Comparison of ENCODE assay signal across 17 cellular contexts in genomic region chr9:21778300-21778699, GRCh38. TPM values are rescaled to one million over a fixed set of nuclear protein-coding genes. Genes with fewer than 3 reads are reported as not detected.
A peak's percentile ranks its signal among the peaks of the same experiment; 100 is the strongest.
DNase-seq lines count a peak whose midpoint lies in the region; ATAC-seq, FAIRE-seq and TF ChIP-seq lines count a peak whose summit lies in the region.
"Had no signal": no experiment of that assay in that cellular context is flagged by ENCODE, and none has a peak within 500 bp of the region (broad histone marks: within the 10 kb centered on the region; RNA-seq: fewer than 3 reads in every experiment).

No MANE protein-coding gene starts in this region.

- H3K9me1 ChIP-seq in keratinocyte (ENCODE audit: control insufficient read depth, extremely low read depth, insufficient read depth, low read length) = no peaks in the 10 kb centered on the region

- H3K36me3 ChIP-seq in keratinocyte (ENCODE audit: control insufficient read depth in 2 of 2, extremely low read depth in 1 of 2, insufficient read depth in 2 of 2, low read length in 2 of 2) = no peaks in the 10 kb centered on the region
- H3K36me3 ChIP-seq in Karpas-422 (ENCODE audit: insufficient read depth, low read length) = no peaks in the 10 kb centered on the region
- H3K36me3 ChIP-seq: esophagus squamous epithelium had no signal

- H3K4me3 Mint-ChIP-seq in activated CD8-positive, alpha-beta T cell treated with anti-CD3 and anti-CD28 coated beads for 36 hours = no peak overlapping the region
- H3K4me3 Mint-ChIP-seq: activated T-cell treated with anti-CD3 and anti-CD28 coated beads, Interleukin-2, amount 50 U/mL, for 24 hours; neural crest cell; stimulated activated naive B cell treated with anti-CD40 and anti-IgM and Interleukin-4, amounts not matched to agents 10 μg/mL and 1 μg/mL and 100 μg/mL, for 72 hours had no signal

- CTCF ChIA-PET in activated CD8-positive, alpha-beta T cell treated with anti-CD3 and anti-CD28 coated beads for 36 hours (lab: Charles Lee) = interaction anchor here (1.2 to 1.9 kb wide), 3 partner anchors 10 to 542 kb away, joined by 3 to 7 read pairs (median 4); no protein-coding TSS in a partner anchor

- H3K4me3 ChIP-seq in keratinocyte (ENCODE audit: control insufficient read depth in 2 of 3, extremely low read depth in 1 of 3, insufficient read depth in 2 of 3, low read depth in 1 of 3, low read length in 3 of 3) = no peak overlapping the region
- no peak overlapping the region for H3K4me3 ChIP-seq in Karpas-422 (ENCODE audit: low read length)
- H3K4me3 ChIP-seq: esophagus squamous epithelium had no signal

- H3K4me2 ChIP-seq in keratinocyte (ENCODE audit: control insufficient read depth, extremely low read depth, insufficient read depth, low read depth, low read length) = peak overlapping the region; percentile 49
- H3K4me2 ChIP-seq in Karpas-422 (ENCODE audit: low read depth, low read length, poor library complexity, severe bottlenecking) = no peak overlapping the region

- dilution Hi-C loops in keratinocyte (cut with MboI; ENCODE audit: extremely low pct_ligation_motif_present, low sequenced_read_pairs) = loop anchor here (25.0 kb wide), 1 partner anchor 216 kb away; no protein-coding TSS in a partner anchor

- DNase-seq in CD1c-positive myeloid dendritic cell (ENCODE audit: extremely low spot score) (peak; percentile 8), HT1080 (ENCODE audit: low read depth) (peak; percentile 25), keratinocyte (ENCODE audit: low read depth, low spot score) (no peak), NCI-H1930 (lab: John Stamatoyannopoulos, UW) (no peak), Karpas-422 (no peak), left colon (no peak)
- no peak for DNase-seq in activated CD8-positive, alpha-beta T cell treated with anti-CD3 and anti-CD28 coated beads for 36 hours
- DNase-seq: activated T-cell treated with anti-CD3 and anti-CD28 coated beads, Interleukin-2, amount 50 U/mL, for 24 hours; amygdala; esophagus squamous epithelium; NCI-H1436; NCI-H446; OCI-M1; right cardiac atrium; stimulated activated naive B cell treated with anti-CD40 and anti-IgM and Interleukin-4, amounts not matched to agents 10 μg/mL and 1 μg/mL and 100 μg/mL, for 72 hours had no signal

- FAIRE-seq in keratinocyte (lab: Jason Lieb, UNC) = peak; percentile 5

- H3K4me1 ChIP-seq in keratinocyte (ENCODE audit: control insufficient read depth, extremely low read depth, insufficient read depth, low read length) (peaks cover 26% of the 10 kb centered on the region), Karpas-422 (ENCODE audit: low read length) (no peaks in the 10 kb centered on the region)

- ATAC-seq in activated CD8-positive, alpha-beta T cell treated with anti-CD3 and anti-CD28 coated beads for 36 hours = peak; percentile 27
- ATAC-seq in GM21526 (IDR thresholded peaks at IDR 0.05; ENCODE audit: low FRiP score, unreplicated experiment) (no peak), left colon (no peak)
- ATAC-seq: right cardiac atrium; stimulated activated naive B cell treated with anti-CD40 and anti-IgM and Interleukin-4, amounts not matched to agents 10 μg/mL and 1 μg/mL and 100 μg/mL, for 72 hours had no signal

- H3K36me3 Mint-ChIP-seq in activated CD8-positive, alpha-beta T cell treated with anti-CD3 and anti-CD28 coated beads for 36 hours (ENCODE audit: low read depth) = no peaks in the 10 kb centered on the region
- H3K36me3 Mint-ChIP-seq: stimulated activated naive B cell treated with anti-CD40 and anti-IgM and Interleukin-4, amounts not matched to agents 10 μg/mL and 1 μg/mL and 100 μg/mL, for 72 hours had no signal

- H3K4me1 Mint-ChIP-seq in activated CD8-positive, alpha-beta T cell treated with anti-CD3 and anti-CD28 coated beads for 36 hours (ENCODE audit: low read depth) = peaks cover 3% of the 10 kb centered on the region
- H3K4me1 Mint-ChIP-seq: neural crest cell; stimulated activated naive B cell treated with anti-CD40 and anti-IgM and Interleukin-4, amounts not matched to agents 10 μg/mL and 1 μg/mL and 100 μg/mL, for 72 hours had no signal

- intact Hi-C loops in activated CD8-positive, alpha-beta T cell treated with anti-CD3 and anti-CD28 coated beads for 36 hours (cut with micrococcal nuclease) = loop anchor here (10.0 kb wide), 1 partner anchor 203 kb away; no protein-coding TSS in a partner anchor
- intact Hi-C loops in left colon (cut with DNase I, micrococcal nuclease) = no loop called here

- peak overlapping the region; percentile 7 for H2AFZ ChIP-seq in keratinocyte (ENCODE audit: control insufficient read depth, low read length)
- H2AFZ ChIP-seq in Karpas-422 (ENCODE audit: low read length) = no peak overlapping the region

- no peaks in the 10 kb centered on the region for H3K9me2 ChIP-seq in Karpas-422 (replicated peaks; ENCODE audit: insufficient read depth, low read length)

- no peak for TF ChIP-seq CTCF in activated CD8-positive, alpha-beta T cell treated with anti-CD3 and anti-CD28 coated beads for 36 hours (IDR thresholded peaks at IDR 0.05)
- no peak for TF ChIP-seq CTCF in keratinocyte (optimal IDR thresholded peaks at IDR 0.05 in 1 of 3, IDR thresholded peaks at IDR 0.05 in 1 of 3, conservative IDR thresholded peaks at IDR 0.05 in 1 of 3; ENCODE audit: extremely low read depth in 1 of 3, insufficient read depth in 2 of 3, low read length in 3 of 3)

- H3K9me3 Mint-ChIP-seq in activated CD8-positive, alpha-beta T cell treated with anti-CD3 and anti-CD28 coated beads for 36 hours = no peaks in the 10 kb centered on the region
- H3K9me3 Mint-ChIP-seq: activated T-cell treated with anti-CD3 and anti-CD28 coated beads, Interleukin-2, amount 50 U/mL, for 24 hours; neural crest cell; stimulated activated naive B cell treated with anti-CD40 and anti-IgM and Interleukin-4, amounts not matched to agents 10 μg/mL and 1 μg/mL and 100 μg/mL, for 72 hours had no signal

- H3K27ac Mint-ChIP-seq in activated CD8-positive, alpha-beta T cell treated with anti-CD3 and anti-CD28 coated beads for 36 hours = no peak overlapping the region
- H3K27ac Mint-ChIP-seq: activated T-cell treated with anti-CD3 and anti-CD28 coated beads, Interleukin-2, amount 50 U/mL, for 24 hours; stimulated activated naive B cell treated with anti-CD40 and anti-IgM and Interleukin-4, amounts not matched to agents 10 μg/mL and 1 μg/mL and 100 μg/mL, for 72 hours had no signal

- no peaks in the 10 kb centered on the region for H3K27me3 ChIP-seq in keratinocyte (ENCODE audit: control insufficient read depth, extremely low read depth, insufficient read depth, low read length)
- no peaks in the 10 kb centered on the region for H3K27me3 ChIP-seq in Karpas-422 (ENCODE audit: low read length)

- H3K9me3 ChIP-seq in keratinocyte (ENCODE audit: control insufficient read depth, low read depth, low read length) (no peaks in the 10 kb centered on the region), Karpas-422 (ENCODE audit: low read length) (no peaks in the 10 kb centered on the region)
- H3K9me3 ChIP-seq: esophagus squamous epithelium had no signal

- no peak overlapping the region for H3K9ac ChIP-seq in keratinocyte (ENCODE audit: control insufficient read depth, extremely low read depth, insufficient read depth, low read length)
- H3K9ac ChIP-seq in Karpas-422 (ENCODE audit: low read length) = no peak overlapping the region

- H3K27ac ChIP-seq in keratinocyte (ENCODE audit: control insufficient read depth, insufficient read depth, low read length) (no peak overlapping the region), Karpas-422 (ENCODE audit: low read length) (no peak overlapping the region)
- H3K27ac ChIP-seq: esophagus squamous epithelium had no signal

- H4K20me1 ChIP-seq in keratinocyte (ENCODE audit: control insufficient read depth, extremely low read depth, insufficient read depth, low read length) (no peaks in the 10 kb centered on the region), Karpas-422 (ENCODE audit: insufficient read depth, low read depth, low read length) (no peaks in the 10 kb centered on the region)

- POLR2A ChIA-PET in activated CD8-positive, alpha-beta T cell treated with anti-CD3 and anti-CD28 coated beads for 36 hours (lab: Charles Lee) = no interaction called here

- H3K27me3 Mint-ChIP-seq in activated CD8-positive, alpha-beta T cell treated with anti-CD3 and anti-CD28 coated beads for 36 hours = no peaks in the 10 kb centered on the region
- H3K27me3 Mint-ChIP-seq: activated T-cell treated with anti-CD3 and anti-CD28 coated beads, Interleukin-2, amount 50 U/mL, for 24 hours; stimulated activated naive B cell treated with anti-CD40 and anti-IgM and Interleukin-4, amounts not matched to agents 10 μg/mL and 1 μg/mL and 100 μg/mL, for 72 hours had no signal

- H3K79me2 ChIP-seq in keratinocyte (ENCODE audit: control insufficient read depth, insufficient read depth, low read length) = no peaks in the 10 kb centered on the region
- H3K79me2 ChIP-seq in Karpas-422 (ENCODE audit: low read length) = no peaks in the 10 kb centered on the region

RNA-seq across cellular contexts. Expression of gene MTAP, which starts 24.1 kb away (rescaled TPM):
- total RNA-seq in HT1080 (2014; rRNA removed; shearing (Covaris generic)) = 1.8 and 1.9 TPM in 2 replicates
- polyA plus RNA-seq in HT1080 (2015; cell fraction: cytosol; rRNA removed) = 0.14 TPM in 1 of 2 replicates, not detected in the other
- polyA plus RNA-seq in HT1080 (2015; cell fraction: nucleus; rRNA removed) = 0.25 and 1.5 TPM in 2 replicates
- total RNA-seq in activated CD8-positive, alpha-beta T cell treated with anti-CD3 and anti-CD28 coated beads for 36 hours = 10 to 100 TPM; 70.2 to 73.9 TPM
- 24.5 to 50.3 TPM (median 48.7 TPM) in 3 replicates for polyA plus RNA-seq in keratinocyte
- polyA plus RNA-seq in keratinocyte (2011; ENCODE audit: low read depth) = 15.0 TPM
- polyA plus RNA-seq in keratinocyte (2011; cell fraction: cytosol; rRNA removed) = 23.5 and 32.4 TPM in 2 replicates
- polyA plus RNA-seq in keratinocyte (2011; cell fraction: nucleus; rRNA removed) = 44.3 and 51.4 TPM in 2 replicates
- 16.7 and 39.8 TPM in 2 replicates for polyA plus RNA-seq in keratinocyte (2012; ENCODE audit: low replicate concordance)
- polyA minus RNA-seq in keratinocyte = 28.1 to 51.7 TPM (median 33.3 TPM) in 3 replicates
- 40.3 TPM for polyA minus RNA-seq in keratinocyte (2011; cell fraction: cytosol; rRNA and poly(A)+ RNA removed)
- polyA minus RNA-seq in keratinocyte (2011; cell fraction: nucleus; rRNA and poly(A)+ RNA removed) = 30.6 and 76.9 TPM in 2 replicates
- total RNA-seq in Karpas-422 (2014; rRNA removed; shearing (Covaris generic); ENCODE audit: low replicate concordance) = 29.2 and 38.7 TPM in 2 replicates
- 10 to 100 TPM; 19.7 to 23.0 TPM for total RNA-seq in left colon

Comparison
In these comparisons a context has a peak if more than half of its experiments do, and no peak if none do; other contexts are left out.
1. DNase-seq: peak in CD1c-positive myeloid dendritic cell (single experiment) and HT1080 (single experiment); none in activated CD8-positive, alpha-beta T cell treated with anti-CD3 and anti-CD28 coated beads for 36 hours (single experiment), keratinocyte (single experiment), NCI-H1930 (0 of 2), Karpas-422 (single experiment) and left colon (0 of 2).